ENCODE assay signal across 8 cellular contexts in genomic region chr1:186482661-186483255, GRCh38. TPM values are rescaled to one million over a fixed set of nuclear protein-coding genes. Genes with fewer than 3 reads are reported as not detected.
DNase-seq lines count a peak whose midpoint lies in the region; ATAC-seq and TF ChIP-seq lines count a peak whose summit lies in the region.

No MANE protein-coding gene starts in this region.

- WGBS in transverse colon (ENCODE audit: low coverage in 1 of 2), 2 donors: 0 to 2% methylated on average over 4 of the region's 4 CpGs

- H3K36me3 Mint-ChIP-seq in activated CD4-positive, alpha-beta memory T cell treated with anti-CD3 and anti-CD28 coated beads, Interleukin-2, amount 10 ng/mL, durations not matched to agents 7 days and 5 days (ENCODE audit: low read depth): no peaks in the 10 kb centered on the region
- H3K36me3 Mint-ChIP-seq in naive thymus-derived CD8-positive, alpha-beta T cell: no peaks in the 10 kb centered on the region

- CTCF ChIA-PET in BJ (lab: Yijun Ruan, JAX): interaction anchor here (0.6 to 1.7 kb wide), 23 partner anchors 9 to 507 kb away, joined by 3 to 15 read pairs (median 3); partner anchors contain the start of gene PTGS2
- CTCF ChIA-PET in activated CD4-positive, alpha-beta memory T cell treated with anti-CD3 and anti-CD28 coated beads, Interleukin-2, amount 10 ng/mL, durations not matched to agents 7 days and 5 days (lab: Charles Lee): interaction anchor here (0.5 to 0.8 kb wide), 2 partner anchors 69 to 504 kb away, joined by 3 read pairs; no protein-coding TSS in a partner anchor

- no peaks in the 10 kb centered on the region for H3K4me1 ChIP-seq in transverse colon

- H3K9me3 Mint-ChIP-seq in activated CD4-positive, alpha-beta memory T cell treated with anti-CD3 and anti-CD28 coated beads, Interleukin-2, amount 10 ng/mL, durations not matched to agents 7 days and 5 days: no peaks in the 10 kb centered on the region
- no peaks in the 10 kb centered on the region for H3K9me3 Mint-ChIP-seq in naive thymus-derived CD8-positive, alpha-beta T cell

- POLR2A ChIA-PET in BJ (lab: Charles Lee): no interaction called here
- POLR2A ChIA-PET in activated CD4-positive, alpha-beta memory T cell treated with anti-CD3 and anti-CD28 coated beads, Interleukin-2, amount 10 ng/mL, durations not matched to agents 7 days and 5 days (lab: Charles Lee): no interaction called here
- POLR2A ChIA-PET in naive thymus-derived CD8-positive, alpha-beta T cell (lab: Charles Lee): no interaction called here

- DNase-seq in BJ (ENCODE audit: low read depth): no peak
- peak; percentile 37 for DNase-seq in NCI-H345 treated with DMSO at 0.1 percent for 48 hours (lab: John Stamatoyannopoulos, UW; ENCODE audit: unreplicated experiment)
- DNase-seq in activated CD4-positive, alpha-beta memory T cell treated with anti-CD3 and anti-CD28 coated beads, Interleukin-2, amount 10 ng/mL, durations not matched to agents 7 days and 5 days: peak; percentile 35
- DNase-seq in naive thymus-derived CD8-positive, alpha-beta T cell: peak; percentile 2 to 66 (median 34)
- DNase-seq in transverse colon: peak; percentile 25

- intact Hi-C loops in transverse colon (cut with DNase I; ENCODE audit: low total_unique reads): no loop called here

- TF ChIP-seq CTCF in BJ (IDR thresholded peaks at IDR 0.05; ENCODE audit: insufficient read depth, low read depth, low read length) (peak; percentile 95), transverse colon (IDR thresholded peaks at IDR 0.05) (peak; percentile 54 to 67 (median 63))

- H3K4me1 Mint-ChIP-seq in activated CD4-positive, alpha-beta memory T cell treated with anti-CD3 and anti-CD28 coated beads, Interleukin-2, amount 10 ng/mL, durations not matched to agents 7 days and 5 days: no peaks in the 10 kb centered on the region
- H3K4me1 Mint-ChIP-seq in naive thymus-derived CD8-positive, alpha-beta T cell: no peaks in the 10 kb centered on the region

- H3K27me3 ChIP-seq in BJ (ENCODE audit: control insufficient read depth, insufficient read depth, low read length): no peaks in the 10 kb centered on the region
- no peaks in the 10 kb centered on the region for H3K27me3 ChIP-seq in transverse colon

- no peak for TF ChIP-seq POLR2A in transverse colon (IDR thresholded peaks at IDR 0.05)

- no peaks in the 10 kb centered on the region for H3K36me3 ChIP-seq in BJ (ENCODE audit: control insufficient read depth, insufficient read depth, low read length)
- H3K36me3 ChIP-seq in transverse colon: no peaks in the 10 kb centered on the region

- H3K4me3 ChIP-seq in BJ (ENCODE audit: low read depth, low read length) (no peak overlapping the region), transverse colon (no peak overlapping the region)

- H3K27ac ChIP-seq in transverse colon: no peak overlapping the region

- no peaks in the 10 kb centered on the region for H3K9me3 ChIP-seq in transverse colon

- ATAC-seq in GM18868 (IDR thresholded peaks at IDR 0.05; ENCODE audit: unreplicated experiment) (peak; percentile 82), HG03103 (IDR thresholded peaks at IDR 0.05; ENCODE audit: low read depth, unreplicated experiment) (peak; percentile 86), esophagus mucosa (peak; percentile 42)
- peak in 1 of 2 donors; percentile 33 for ATAC-seq in naive thymus-derived CD8-positive, alpha-beta T cell

- H3K27me3 Mint-ChIP-seq in activated CD4-positive, alpha-beta memory T cell treated with anti-CD3 and anti-CD28 coated beads, Interleukin-2, amount 10 ng/mL, durations not matched to agents 7 days and 5 days: no peaks in the 10 kb centered on the region
- H3K27me3 Mint-ChIP-seq in naive thymus-derived CD8-positive, alpha-beta T cell: peaks cover 0 to 4% (median 0%) of the 10 kb centered on the region in 5 donors

- no peak overlapping the region for H3K4me3 Mint-ChIP-seq in activated CD4-positive, alpha-beta memory T cell treated with anti-CD3 and anti-CD28 coated beads, Interleukin-2, amount 10 ng/mL, durations not matched to agents 7 days and 5 days
- no peak overlapping the region for H3K4me3 Mint-ChIP-seq in naive thymus-derived CD8-positive, alpha-beta T cell

- H3K27ac Mint-ChIP-seq in activated CD4-positive, alpha-beta memory T cell treated with anti-CD3 and anti-CD28 coated beads, Interleukin-2, amount 10 ng/mL, durations not matched to agents 7 days and 5 days: no peak overlapping the region
- H3K27ac Mint-ChIP-seq in naive thymus-derived CD8-positive, alpha-beta T cell: no peak overlapping the region

- no peak for TF ChIP-seq EP300 in transverse colon (IDR thresholded peaks at IDR 0.05; ENCODE audit: low read depth)

- in situ Hi-C loops in transverse colon (cut with MboI; ENCODE audit: low pct_ligation_motif_present in 1 of 4, low pct_unique_long_range_greater_than_20kb in 1 of 4, low sequenced_read_pairs in 3 of 4): loop anchor here in 3 of 4 donors (5.0 to 25.0 kb wide), 3 partner anchors 205 to 505 kb away; partner anchors contain the start of gene PTGS2 (in 1 of the 3)

RNA-seq across cellular contexts. Expression of gene PDC, which starts 21.8 kb away (rescaled TPM):
- 0.29 TPM in 1 of 2 replicates, not detected in the other for polyA plus RNA-seq in BJ (2011; rRNA removed)
- not detected in 2 replicates for polyA minus RNA-seq in BJ (2011; rRNA and poly(A)+ RNA removed)
- not detected for total RNA-seq in activated CD4-positive, alpha-beta memory T cell treated with anti-CD3 and anti-CD28 coated beads, Interleukin-2, amount 10 ng/mL, durations not matched to agents 7 days and 5 days
- total RNA-seq in esophagus mucosa: not detected
- total RNA-seq in naive thymus-derived CD8-positive, alpha-beta T cell: not detected
- not detected for polyA plus RNA-seq in naive thymus-derived CD8-positive, alpha-beta T cell
- not detected for total RNA-seq in transverse colon
